Comparison of ENCODE assay signal across 1 cellular context in the genomic region with DNA sequence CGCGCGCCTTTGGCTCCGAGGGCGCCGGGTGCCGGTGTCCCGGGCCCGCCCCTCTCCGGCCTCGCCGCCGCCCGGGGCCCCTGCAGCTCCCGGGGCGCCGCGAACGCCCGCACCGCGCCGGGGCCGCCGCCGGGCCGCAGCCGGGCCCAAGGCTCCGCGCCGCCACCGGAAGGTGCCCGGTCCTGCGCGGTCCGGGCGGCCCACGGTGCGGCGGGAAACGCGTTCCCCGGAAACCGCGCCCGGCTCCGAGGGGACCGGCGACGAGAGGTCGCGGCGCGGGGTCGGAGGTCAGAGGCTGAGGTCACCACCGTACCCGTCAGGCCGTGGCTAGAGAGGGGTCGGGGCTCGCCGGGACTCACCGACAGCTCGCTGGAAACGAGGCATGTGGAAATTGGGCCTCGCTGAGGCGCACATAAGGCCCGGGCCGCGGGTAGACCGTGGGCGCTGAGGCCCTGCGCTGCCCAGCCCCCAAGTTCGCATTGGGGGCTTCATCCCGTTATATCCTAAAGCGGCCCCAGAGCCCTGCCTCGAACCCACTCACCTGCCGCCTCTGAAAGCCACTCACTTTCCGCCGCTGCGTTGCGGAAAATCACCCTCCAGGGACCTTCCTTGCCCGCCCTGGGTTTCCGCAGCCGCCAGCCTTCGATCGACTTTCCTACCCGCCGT.
A peak's percentile ranks its signal among the peaks of the same experiment; 100 is the strongest.
TF ChIP-seq lines count a peak whose summit lies in the region.

A gene (minus strand): TSS at position 167 of the 666 bp plus-strand sequence. CDS start 745 bp downstream, outside the sequence.

TF ChIP-seq in HepG2, 621 proteins besides CTCF, POLR2A, EP300 and RAD21 (continued from another document and continues in another):
- TF ChIP-seq, protein P1, sequence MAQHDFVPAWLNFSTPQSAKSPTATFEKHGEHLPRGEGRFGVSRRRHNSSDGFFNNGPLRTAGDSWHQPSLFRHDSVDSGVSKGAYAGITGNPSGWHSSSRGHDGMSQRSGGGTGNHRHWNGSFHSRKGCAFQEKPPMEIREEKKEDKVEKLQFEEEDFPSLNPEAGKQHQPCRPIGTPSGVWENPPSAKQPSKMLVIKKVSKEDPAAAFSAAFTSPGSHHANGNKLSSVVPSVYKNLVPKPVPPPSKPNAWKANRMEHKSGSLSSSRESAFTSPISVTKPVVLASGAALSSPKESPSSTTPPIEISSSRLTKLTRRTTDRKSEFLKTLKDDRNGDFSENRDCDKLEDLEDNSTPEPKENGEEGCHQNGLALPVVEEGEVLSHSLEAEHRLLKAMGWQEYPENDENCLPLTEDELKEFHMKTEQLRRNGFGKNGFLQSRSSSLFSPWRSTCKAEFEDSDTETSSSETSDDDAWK (CRISPR knock-in tag; IDR thresholded peaks at IDR 0.05), result no peak
- TF ChIP-seq, protein P2, sequence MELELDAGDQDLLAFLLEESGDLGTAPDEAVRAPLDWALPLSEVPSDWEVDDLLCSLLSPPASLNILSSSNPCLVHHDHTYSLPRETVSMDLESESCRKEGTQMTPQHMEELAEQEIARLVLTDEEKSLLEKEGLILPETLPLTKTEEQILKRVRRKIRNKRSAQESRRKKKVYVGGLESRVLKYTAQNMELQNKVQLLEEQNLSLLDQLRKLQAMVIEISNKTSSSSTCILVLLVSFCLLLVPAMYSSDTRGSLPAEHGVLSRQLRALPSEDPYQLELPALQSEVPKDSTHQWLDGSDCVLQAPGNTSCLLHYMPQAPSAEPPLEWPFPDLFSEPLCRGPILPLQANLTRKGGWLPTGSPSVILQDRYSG (CRISPR knock-in tag; IDR thresholded peaks at IDR 0.05), result no peak
- TF ChIP-seq ZNF263 (CRISPR knock-in tag; IDR thresholded peaks at IDR 0.05) (no peak), ZNF253 (CRISPR knock-in tag; IDR thresholded peaks at IDR 0.05; ENCODE audit: borderline replicate concordance) (no peak), MXD4 (CRISPR knock-in tag; IDR thresholded peaks at IDR 0.05) (peak; percentile 59; the same call in 1 of the 2 replicates), ZBTB21 (CRISPR knock-in tag; IDR thresholded peaks at IDR 0.05) (0 out of 2 replicates have a peak, but pooled peaks have one; percentile 28), HMGA1 (CRISPR knock-in tag; conservative IDR thresholded peaks at IDR 0.05) (no peak), BCL6 (CRISPR knock-in tag; IDR thresholded peaks at IDR 0.05) (peak; percentile 75), ZNF264 (CRISPR knock-in tag; IDR thresholded peaks at IDR 0.05) (no peak), SRF (IDR thresholded peaks at IDR 0.05; ENCODE audit: low read depth, low read length) (peak; percentile 80; the same call in 1 of the 2 replicates), ZNF614 (CRISPR knock-in tag; IDR thresholded peaks at IDR 0.05; ENCODE audit: borderline replicate concordance) (peak; percentile 92; the same call in 1 of the 2 replicates), ZNF562 (CRISPR knock-in tag; IDR thresholded peaks at IDR 0.05; ENCODE audit: borderline replicate concordance) (no peak; the same call in 1 of the 2 replicates), HOXA5 (CRISPR knock-in tag; IDR thresholded peaks at IDR 0.05) (0 out of 2 replicates have a peak, but pooled peaks have one; percentile 59), SPEN (CRISPR knock-in tag; IDR thresholded peaks at IDR 0.05; ENCODE audit: low read depth) (peak; percentile 100), KDM5A (IDR thresholded peaks at IDR 0.05; ENCODE audit: borderline replicate concordance, low read length) (peak; percentile 88), RFX1 (IDR thresholded peaks at IDR 0.05) (no peak), PHF5A (CRISPR knock-in tag; IDR thresholded peaks at IDR 0.05; ENCODE audit: low read depth, unreplicated experiment) (peak; percentile 69), ZNF850 (CRISPR knock-in tag; conservative IDR thresholded peaks at IDR 0.05) (no peak), HNRNPH1 (optimal IDR thresholded peaks at IDR 0.05; ENCODE audit: low read depth, low read length) (no peak), FLYWCH1 (CRISPR knock-in tag; IDR thresholded peaks at IDR 0.05) (no peak), IRX3 (CRISPR knock-in tag; IDR thresholded peaks at IDR 0.05; ENCODE audit: borderline replicate concordance, low read depth) (peak; percentile 34; the same call in 1 of the 2 replicates), PAF1 (CRISPR knock-in tag; IDR thresholded peaks at IDR 0.05) (no peak), ZSCAN20 (CRISPR knock-in tag; IDR thresholded peaks at IDR 0.05; ENCODE audit: borderline replicate concordance) (no peak), FOXP1 (IDR thresholded peaks at IDR 0.05) (no peak), FOXP1 (CRISPR knock-in tag; IDR thresholded peaks at IDR 0.05) (peak; percentile 55; the same call in 1 of the 2 replicates), HIVEP1 (CRISPR knock-in tag; IDR thresholded peaks at IDR 0.05) (0 out of 2 replicates have a peak, but pooled peaks have one; percentile 59), SP2 (CRISPR knock-in tag; IDR thresholded peaks at IDR 0.05) (peak; percentile 73; the same call in 1 of the 2 replicates), FOXM1 (CRISPR knock-in tag; IDR thresholded peaks at IDR 0.05) (peak; percentile 65; the same call in 1 of the 2 replicates), ZNF615 (CRISPR knock-in tag; IDR thresholded peaks at IDR 0.05; ENCODE audit: borderline replicate concordance) (0 out of 2 replicates have a peak, but pooled peaks have one; percentile 37), STAG1 (CRISPR knock-in tag; IDR thresholded peaks at IDR 0.05) (peak; percentile 23; the same call in 1 of the 2 replicates), NR2F6 (IDR thresholded peaks at IDR 0.05) (peak; percentile 96), NR2F6 (CRISPR knock-in tag; IDR thresholded peaks at IDR 0.05) (peak; percentile 100), ZNF720 (CRISPR knock-in tag; IDR thresholded peaks at IDR 0.05) (0 out of 2 replicates have a peak, but pooled peaks have one; percentile 35), PHF20 (CRISPR knock-in tag; IDR thresholded peaks at IDR 0.05) (peak; percentile 97), PCBP1 (IDR thresholded peaks at IDR 0.05; ENCODE audit: borderline replicate concordance, low read depth, low read length) (peak; percentile 83; the same call in 1 of the 2 replicates), MBD4 (IDR thresholded peaks at IDR 0.05; ENCODE audit: borderline replicate concordance, low read length) (no peak), NR2C2 (CRISPR knock-in tag; IDR thresholded peaks at IDR 0.05; ENCODE audit: borderline replicate concordance) (peak; percentile 98), GTF3A (CRISPR knock-in tag; conservative IDR thresholded peaks at IDR 0.05) (0 out of 2 replicates have a peak, but pooled peaks have one; percentile 67), ZNF616 (CRISPR knock-in tag; IDR thresholded peaks at IDR 0.05; ENCODE audit: low read depth) (peak; percentile 90), ZNF468 (CRISPR knock-in tag; IDR thresholded peaks at IDR 0.05) (no peak), HOXD1 (CRISPR knock-in tag; IDR thresholded peaks at IDR 0.05) (peak; percentile 79; the same call in 1 of the 2 replicates), GATA4 (IDR thresholded peaks at IDR 0.05; ENCODE audit: borderline replicate concordance, low read depth) (no peak), REXO4 (CRISPR knock-in tag; IDR thresholded peaks at IDR 0.05; ENCODE audit: borderline replicate concordance) (no peak)
- TF ChIP-seq, protein P3, sequence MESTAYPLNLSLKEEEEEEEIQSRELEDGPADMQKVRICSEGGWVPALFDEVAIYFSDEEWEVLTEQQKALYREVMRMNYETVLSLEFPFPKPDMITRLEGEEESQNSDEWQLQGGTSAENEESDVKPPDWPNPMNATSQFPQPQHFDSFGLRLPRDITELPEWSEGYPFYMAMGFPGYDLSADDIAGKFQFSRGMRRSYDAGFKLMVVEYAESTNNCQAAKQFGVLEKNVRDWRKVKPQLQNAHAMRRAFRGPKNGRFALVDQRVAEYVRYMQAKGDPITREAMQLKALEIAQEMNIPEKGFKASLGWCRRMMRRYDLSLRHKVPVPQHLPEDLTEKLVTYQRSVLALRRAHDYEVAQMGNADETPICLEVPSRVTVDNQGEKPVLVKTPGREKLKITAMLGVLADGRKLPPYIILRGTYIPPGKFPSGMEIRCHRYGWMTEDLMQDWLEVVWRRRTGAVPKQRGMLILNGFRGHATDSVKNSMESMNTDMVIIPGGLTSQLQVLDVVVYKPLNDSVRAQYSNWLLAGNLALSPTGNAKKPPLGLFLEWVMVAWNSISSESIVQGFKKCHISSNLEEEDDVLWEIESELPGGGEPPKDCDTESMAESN (CRISPR knock-in tag; conservative IDR thresholded peaks at IDR 0.05), result peak; percentile 94
- TF ChIP-seq, protein P4, sequence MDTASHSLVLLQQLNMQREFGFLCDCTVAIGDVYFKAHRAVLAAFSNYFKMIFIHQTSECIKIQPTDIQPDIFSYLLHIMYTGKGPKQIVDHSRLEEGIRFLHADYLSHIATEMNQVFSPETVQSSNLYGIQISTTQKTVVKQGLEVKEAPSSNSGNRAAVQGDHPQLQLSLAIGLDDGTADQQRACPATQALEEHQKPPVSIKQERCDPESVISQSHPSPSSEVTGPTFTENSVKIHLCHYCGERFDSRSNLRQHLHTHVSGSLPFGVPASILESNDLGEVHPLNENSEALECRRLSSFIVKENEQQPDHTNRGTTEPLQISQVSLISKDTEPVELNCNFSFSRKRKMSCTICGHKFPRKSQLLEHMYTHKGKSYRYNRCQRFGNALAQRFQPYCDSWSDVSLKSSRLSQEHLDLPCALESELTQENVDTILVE (CRISPR knock-in tag; IDR thresholded peaks at IDR 0.05), result peak; percentile 99
- TF ChIP-seq, protein P5, sequence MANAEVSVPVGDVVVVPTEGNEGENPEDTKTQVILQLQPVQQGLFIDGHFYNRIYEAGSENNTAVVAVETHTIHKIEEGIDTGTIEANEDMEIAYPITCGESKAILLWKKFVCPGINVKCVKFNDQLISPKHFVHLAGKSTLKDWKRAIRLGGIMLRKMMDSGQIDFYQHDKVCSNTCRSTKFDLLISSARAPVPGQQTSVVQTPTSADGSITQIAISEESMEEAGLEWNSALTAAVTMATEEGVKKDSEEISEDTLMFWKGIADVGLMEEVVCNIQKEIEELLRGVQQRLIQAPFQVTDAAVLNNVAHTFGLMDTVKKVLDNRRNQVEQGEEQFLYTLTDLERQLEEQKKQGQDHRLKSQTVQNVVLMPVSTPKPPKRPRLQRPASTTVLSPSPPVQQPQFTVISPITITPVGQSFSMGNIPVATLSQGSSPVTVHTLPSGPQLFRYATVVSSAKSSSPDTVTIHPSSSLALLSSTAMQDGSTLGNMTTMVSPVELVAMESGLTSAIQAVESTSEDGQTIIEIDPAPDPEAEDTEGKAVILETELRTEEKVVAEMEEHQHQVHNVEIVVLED (CRISPR knock-in tag; IDR thresholded peaks at IDR 0.05; ENCODE audit: borderline replicate concordance), result peak; percentile 86
- TF ChIP-seq, protein P6, sequence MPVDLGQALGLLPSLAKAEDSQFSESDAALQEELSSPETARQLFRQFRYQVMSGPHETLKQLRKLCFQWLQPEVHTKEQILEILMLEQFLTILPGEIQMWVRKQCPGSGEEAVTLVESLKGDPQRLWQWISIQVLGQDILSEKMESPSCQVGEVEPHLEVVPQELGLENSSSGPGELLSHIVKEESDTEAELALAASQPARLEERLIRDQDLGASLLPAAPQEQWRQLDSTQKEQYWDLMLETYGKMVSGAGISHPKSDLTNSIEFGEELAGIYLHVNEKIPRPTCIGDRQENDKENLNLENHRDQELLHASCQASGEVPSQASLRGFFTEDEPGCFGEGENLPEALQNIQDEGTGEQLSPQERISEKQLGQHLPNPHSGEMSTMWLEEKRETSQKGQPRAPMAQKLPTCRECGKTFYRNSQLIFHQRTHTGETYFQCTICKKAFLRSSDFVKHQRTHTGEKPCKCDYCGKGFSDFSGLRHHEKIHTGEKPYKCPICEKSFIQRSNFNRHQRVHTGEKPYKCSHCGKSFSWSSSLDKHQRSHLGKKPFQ (CRISPR knock-in tag; IDR thresholded peaks at IDR 0.05; ENCODE audit: insufficient replicate concordance), result peak; percentile 62
- TF ChIP-seq, protein P7, sequence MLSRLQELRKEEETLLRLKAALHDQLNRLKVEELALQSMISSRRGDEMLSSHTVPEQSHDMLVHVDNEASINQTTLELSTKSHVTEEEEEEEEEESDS (CRISPR knock-in tag; IDR thresholded peaks at IDR 0.05; ENCODE audit: borderline replicate concordance), result peak; percentile 54; the same call in 1 of the 2 replicates
- TF ChIP-seq, protein P8, sequence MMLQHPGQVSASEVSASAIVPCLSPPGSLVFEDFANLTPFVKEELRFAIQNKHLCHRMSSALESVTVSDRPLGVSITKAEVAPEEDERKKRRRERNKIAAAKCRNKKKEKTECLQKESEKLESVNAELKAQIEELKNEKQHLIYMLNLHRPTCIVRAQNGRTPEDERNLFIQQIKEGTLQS (CRISPR knock-in tag; IDR thresholded peaks at IDR 0.05), result peak; percentile 90
- TF ChIP-seq, protein P9, sequence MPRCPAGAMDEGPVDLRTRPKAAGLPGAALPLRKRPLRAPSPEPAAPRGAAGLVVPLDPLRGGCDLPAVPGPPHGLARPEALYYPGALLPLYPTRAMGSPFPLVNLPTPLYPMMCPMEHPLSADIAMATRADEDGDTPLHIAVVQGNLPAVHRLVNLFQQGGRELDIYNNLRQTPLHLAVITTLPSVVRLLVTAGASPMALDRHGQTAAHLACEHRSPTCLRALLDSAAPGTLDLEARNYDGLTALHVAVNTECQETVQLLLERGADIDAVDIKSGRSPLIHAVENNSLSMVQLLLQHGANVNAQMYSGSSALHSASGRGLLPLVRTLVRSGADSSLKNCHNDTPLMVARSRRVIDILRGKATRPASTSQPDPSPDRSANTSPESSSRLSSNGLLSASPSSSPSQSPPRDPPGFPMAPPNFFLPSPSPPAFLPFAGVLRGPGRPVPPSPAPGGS (CRISPR knock-in tag; IDR thresholded peaks at IDR 0.05), result peak; percentile 77
- TF ChIP-seq, protein P10, sequence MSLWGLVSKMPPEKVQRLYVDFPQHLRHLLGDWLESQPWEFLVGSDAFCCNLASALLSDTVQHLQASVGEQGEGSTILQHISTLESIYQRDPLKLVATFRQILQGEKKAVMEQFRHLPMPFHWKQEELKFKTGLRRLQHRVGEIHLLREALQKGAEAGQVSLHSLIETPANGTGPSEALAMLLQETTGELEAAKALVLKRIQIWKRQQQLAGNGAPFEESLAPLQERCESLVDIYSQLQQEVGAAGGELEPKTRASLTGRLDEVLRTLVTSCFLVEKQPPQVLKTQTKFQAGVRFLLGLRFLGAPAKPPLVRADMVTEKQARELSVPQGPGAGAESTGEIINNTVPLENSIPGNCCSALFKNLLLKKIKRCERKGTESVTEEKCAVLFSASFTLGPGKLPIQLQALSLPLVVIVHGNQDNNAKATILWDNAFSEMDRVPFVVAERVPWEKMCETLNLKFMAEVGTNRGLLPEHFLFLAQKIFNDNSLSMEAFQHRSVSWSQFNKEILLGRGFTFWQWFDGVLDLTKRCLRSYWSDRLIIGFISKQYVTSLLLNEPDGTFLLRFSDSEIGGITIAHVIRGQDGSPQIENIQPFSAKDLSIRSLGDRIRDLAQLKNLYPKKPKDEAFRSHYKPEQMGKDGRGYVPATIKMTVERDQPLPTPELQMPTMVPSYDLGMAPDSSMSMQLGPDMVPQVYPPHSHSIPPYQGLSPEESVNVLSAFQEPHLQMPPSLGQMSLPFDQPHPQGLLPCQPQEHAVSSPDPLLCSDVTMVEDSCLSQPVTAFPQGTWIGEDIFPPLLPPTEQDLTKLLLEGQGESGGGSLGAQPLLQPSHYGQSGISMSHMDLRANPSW (CRISPR knock-in tag; IDR thresholded peaks at IDR 0.05; ENCODE audit: borderline replicate concordance), result no peak
- TF ChIP-seq, protein P11, sequence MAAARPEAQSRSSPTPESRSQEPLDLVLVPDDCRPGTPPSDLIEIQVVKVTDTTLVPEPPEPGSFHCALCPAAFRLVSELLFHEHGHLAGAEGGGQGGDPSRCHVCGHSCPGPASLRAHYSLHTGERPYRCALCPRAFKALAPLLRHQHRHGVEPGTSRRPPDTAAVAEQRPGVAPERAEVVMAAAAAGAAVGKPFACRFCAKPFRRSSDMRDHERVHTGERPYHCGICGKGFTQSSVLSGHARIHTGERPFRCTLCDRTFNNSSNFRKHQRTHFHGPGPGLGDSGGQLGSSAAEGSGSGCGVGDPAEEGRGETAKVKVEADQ (CRISPR knock-in tag; IDR thresholded peaks at IDR 0.05; ENCODE audit: borderline replicate concordance), result peak; percentile 98
